In the genomic region with DNA sequence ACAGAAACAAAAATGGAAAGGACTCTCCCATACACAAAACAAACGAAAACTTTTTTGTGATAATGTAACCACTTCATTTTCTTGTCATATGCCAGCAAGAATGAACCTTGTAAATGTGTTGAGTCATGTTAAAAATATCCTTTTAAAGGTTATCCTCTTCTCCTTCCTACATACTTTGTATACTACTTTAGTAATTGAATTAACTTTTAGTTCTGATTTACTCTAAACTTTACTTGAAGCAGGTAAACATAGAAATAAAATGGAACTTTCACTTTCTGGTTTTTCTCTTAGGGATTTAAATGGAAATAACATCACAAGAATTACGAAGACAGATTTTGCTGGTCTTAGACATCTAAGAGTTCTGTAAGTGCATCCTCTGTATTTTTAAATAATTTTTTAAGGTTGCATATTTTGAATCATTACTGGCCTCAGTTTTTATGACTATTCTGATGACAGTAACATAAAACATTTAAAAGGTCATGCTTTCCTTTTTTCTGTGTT, we compare ENCODE assay signal across 1 cellular context.
TF ChIP-seq lines count a peak whose summit lies in the region.

No MANE protein-coding gene starts in this region.

TF ChIP-seq in GM23338, 12 proteins besides CTCF, POLR2A, EP300 and RAD21:
- TF ChIP-seq, protein P1, sequence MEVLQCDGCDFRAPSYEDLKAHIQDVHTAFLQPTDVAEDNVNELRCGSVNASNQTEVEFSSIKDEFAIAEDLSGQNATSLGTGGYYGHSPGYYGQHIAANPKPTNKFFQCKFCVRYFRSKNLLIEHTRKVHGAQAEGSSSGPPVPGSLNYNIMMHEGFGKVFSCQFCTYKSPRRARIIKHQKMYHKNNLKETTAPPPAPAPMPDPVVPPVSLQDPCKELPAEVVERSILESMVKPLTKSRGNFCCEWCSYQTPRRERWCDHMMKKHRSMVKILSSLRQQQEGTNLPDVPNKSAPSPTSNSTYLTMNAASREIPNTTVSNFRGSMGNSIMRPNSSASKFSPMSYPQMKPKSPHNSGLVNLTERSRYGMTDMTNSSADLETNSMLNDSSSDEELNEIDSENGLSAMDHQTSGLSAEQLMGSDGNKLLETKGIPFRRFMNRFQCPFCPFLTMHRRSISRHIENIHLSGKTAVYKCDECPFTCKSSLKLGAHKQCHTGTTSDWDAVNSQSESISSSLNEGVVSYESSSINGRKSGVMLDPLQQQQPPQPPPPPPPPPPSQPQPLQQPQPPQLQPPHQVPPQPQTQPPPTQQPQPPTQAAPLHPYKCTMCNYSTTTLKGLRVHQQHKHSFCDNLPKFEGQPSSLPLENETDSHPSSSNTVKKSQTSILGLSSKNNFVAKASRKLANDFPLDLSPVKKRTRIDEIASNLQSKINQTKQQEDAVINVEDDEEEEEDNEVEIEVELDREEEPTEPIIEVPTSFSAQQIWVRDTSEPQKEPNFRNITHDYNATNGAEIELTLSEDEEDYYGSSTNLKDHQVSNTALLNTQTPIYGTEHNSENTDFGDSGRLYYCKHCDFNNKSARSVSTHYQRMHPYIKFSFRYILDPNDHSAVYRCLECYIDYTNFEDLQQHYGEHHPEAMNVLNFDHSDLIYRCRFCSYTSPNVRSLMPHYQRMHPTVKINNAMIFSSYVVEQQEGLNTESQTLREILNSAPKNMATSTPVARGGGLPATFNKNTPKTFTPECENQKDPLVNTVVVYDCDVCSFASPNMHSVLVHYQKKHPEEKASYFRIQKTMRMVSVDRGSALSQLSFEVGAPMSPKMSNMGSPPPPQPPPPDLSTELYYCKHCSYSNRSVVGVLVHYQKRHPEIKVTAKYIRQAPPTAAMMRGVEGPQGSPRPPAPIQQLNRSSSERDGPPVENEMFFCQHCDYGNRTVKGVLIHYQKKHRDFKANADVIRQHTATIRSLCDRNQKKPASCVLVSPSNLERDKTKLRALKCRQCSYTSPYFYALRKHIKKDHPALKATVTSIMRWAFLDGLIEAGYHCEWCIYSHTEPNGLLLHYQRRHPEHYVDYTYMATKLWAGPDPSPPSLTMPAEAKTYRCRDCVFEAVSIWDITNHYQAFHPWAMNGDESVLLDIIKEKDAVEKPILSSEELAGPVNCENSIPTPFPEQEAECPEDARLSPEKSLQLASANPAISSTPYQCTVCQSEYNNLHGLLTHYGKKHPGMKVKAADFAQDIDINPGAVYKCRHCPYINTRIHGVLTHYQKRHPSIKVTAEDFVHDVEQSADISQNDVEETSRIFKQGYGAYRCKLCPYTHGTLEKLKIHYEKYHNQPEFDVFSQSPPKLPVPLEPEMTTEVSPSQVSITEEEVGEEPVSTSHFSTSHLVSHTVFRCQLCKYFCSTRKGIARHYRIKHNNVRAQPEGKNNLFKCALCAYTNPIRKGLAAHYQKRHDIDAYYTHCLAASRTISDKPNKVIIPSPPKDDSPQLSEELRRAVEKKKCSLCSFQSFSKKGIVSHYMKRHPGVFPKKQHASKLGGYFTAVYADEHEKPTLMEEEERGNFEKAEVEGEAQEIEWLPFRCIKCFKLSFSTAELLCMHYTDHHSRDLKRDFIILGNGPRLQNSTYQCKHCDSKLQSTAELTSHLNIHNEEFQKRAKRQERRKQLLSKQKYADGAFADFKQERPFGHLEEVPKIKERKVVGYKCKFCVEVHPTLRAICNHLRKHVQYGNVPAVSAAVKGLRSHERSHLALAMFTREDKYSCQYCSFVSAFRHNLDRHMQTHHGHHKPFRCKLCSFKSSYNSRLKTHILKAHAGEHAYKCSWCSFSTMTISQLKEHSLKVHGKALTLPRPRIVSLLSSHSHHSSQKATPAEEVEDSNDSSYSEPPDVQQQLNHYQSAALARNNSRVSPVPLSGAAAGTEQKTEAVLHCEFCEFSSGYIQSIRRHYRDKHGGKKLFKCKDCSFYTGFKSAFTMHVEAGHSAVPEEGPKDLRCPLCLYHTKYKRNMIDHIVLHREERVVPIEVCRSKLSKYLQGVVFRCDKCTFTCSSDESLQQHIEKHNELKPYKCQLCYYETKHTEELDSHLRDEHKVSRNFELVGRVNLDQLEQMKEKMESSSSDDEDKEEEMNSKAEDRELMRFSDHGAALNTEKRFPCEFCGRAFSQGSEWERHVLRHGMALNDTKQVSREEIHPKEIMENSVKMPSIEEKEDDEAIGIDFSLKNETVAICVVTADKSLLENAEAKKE (CRISPR knock-in tag; IDR thresholded peaks at IDR 0.05): no peak
- TF ChIP-seq EZH2 (IDR thresholded peaks at IDR 0.05; ENCODE audit: low read depth, unreplicated experiment): no peak
- no peak for TF ChIP-seq JUNB (IDR thresholded peaks at IDR 0.05; ENCODE audit: unreplicated experiment)
- no peak for TF ChIP-seq CREB1 (CRISPR knock-in tag; IDR thresholded peaks at IDR 0.05; ENCODE audit: low read depth)
- TF ChIP-seq POLR2AphosphoS5 (IDR thresholded peaks at IDR 0.05; ENCODE audit: low read depth): no peak
- TF ChIP-seq, protein P2, sequence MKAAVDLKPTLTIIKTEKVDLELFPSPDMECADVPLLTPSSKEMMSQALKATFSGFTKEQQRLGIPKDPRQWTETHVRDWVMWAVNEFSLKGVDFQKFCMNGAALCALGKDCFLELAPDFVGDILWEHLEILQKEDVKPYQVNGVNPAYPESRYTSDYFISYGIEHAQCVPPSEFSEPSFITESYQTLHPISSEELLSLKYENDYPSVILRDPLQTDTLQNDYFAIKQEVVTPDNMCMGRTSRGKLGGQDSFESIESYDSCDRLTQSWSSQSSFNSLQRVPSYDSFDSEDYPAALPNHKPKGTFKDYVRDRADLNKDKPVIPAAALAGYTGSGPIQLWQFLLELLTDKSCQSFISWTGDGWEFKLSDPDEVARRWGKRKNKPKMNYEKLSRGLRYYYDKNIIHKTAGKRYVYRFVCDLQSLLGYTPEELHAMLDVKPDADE (IDR thresholded peaks at IDR 0.05): no peak
- TF ChIP-seq ZNF114 (CRISPR knock-in tag; IDR thresholded peaks at IDR 0.05): no peak
- no peak for TF ChIP-seq ZNF331 (CRISPR knock-in tag; IDR thresholded peaks at IDR 0.05; ENCODE audit: low read depth)
- TF ChIP-seq, protein P3, sequence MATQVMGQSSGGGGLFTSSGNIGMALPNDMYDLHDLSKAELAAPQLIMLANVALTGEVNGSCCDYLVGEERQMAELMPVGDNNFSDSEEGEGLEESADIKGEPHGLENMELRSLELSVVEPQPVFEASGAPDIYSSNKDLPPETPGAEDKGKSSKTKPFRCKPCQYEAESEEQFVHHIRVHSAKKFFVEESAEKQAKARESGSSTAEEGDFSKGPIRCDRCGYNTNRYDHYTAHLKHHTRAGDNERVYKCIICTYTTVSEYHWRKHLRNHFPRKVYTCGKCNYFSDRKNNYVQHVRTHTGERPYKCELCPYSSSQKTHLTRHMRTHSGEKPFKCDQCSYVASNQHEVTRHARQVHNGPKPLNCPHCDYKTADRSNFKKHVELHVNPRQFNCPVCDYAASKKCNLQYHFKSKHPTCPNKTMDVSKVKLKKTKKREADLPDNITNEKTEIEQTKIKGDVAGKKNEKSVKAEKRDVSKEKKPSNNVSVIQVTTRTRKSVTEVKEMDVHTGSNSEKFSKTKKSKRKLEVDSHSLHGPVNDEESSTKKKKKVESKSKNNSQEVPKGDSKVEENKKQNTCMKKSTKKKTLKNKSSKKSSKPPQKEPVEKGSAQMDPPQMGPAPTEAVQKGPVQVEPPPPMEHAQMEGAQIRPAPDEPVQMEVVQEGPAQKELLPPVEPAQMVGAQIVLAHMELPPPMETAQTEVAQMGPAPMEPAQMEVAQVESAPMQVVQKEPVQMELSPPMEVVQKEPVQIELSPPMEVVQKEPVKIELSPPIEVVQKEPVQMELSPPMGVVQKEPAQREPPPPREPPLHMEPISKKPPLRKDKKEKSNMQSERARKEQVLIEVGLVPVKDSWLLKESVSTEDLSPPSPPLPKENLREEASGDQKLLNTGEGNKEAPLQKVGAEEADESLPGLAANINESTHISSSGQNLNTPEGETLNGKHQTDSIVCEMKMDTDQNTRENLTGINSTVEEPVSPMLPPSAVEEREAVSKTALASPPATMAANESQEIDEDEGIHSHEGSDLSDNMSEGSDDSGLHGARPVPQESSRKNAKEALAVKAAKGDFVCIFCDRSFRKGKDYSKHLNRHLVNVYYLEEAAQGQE (IDR thresholded peaks at IDR 0.05; ENCODE audit: unreplicated experiment): no peak
- TF ChIP-seq STAT1 (IDR thresholded peaks at IDR 0.05; ENCODE audit: unreplicated experiment): no peak
- TF ChIP-seq EZH2phosphoT487 (IDR thresholded peaks at IDR 0.05; ENCODE audit: unreplicated experiment): no peak
- no peak for TF ChIP-seq NANOG (IDR thresholded peaks at IDR 0.05; ENCODE audit: borderline replicate concordance)
TF ChIP-seq in GM23338: peak in this region for 0.
